ENCODE assay signal across 1 cellular context in genomic region chr1:201921952-201922558, GRCh38.
A peak's percentile ranks its signal among the peaks of the same experiment; 100 is the strongest.
TF ChIP-seq lines count a peak whose summit lies in the region.

No MANE protein-coding gene starts in this region.

TF ChIP-seq in H1, 55 proteins besides CTCF, POLR2A, EP300 and RAD21:
- peak; percentile 60; the same call in 1 of the 2 replicates for TF ChIP-seq MAFK (IDR thresholded peaks at IDR 0.05; ENCODE audit: low read depth, low read length)
- TF ChIP-seq ATF3 (IDR thresholded peaks at IDR 0.05; ENCODE audit: insufficient read depth, low read depth, low read length), result no peak
- peak; percentile 52 for TF ChIP-seq BACH1 (IDR thresholded peaks at IDR 0.05; ENCODE audit: low read length)
